In genomic region chr20:48096212-48096875, GRCh38 we compare ENCODE assay signal across 20 cellular contexts.
A peak's percentile ranks its signal among the peaks of the same experiment; 100 is the strongest.
DNase-seq lines count a peak whose midpoint lies in the region; ATAC-seq, FAIRE-seq and TF ChIP-seq lines count a peak whose summit lies in the region.
"Had no signal": no experiment of that assay in that cellular context is flagged by ENCODE, and none has a peak within 500 bp of the region (broad histone marks: within the 10 kb centered on the region; RNA-seq: fewer than 3 reads in every experiment).

No MANE protein-coding gene starts in this region.

- H3K9ac ChIP-seq in astrocyte (ENCODE audit: low read length), result no peak overlapping the region
- no peak overlapping the region for H3K9ac ChIP-seq in neuronal stem cell (ENCODE audit: low read depth, low read length, poor library complexity)
- H3K9ac ChIP-seq: GM23248 had no signal

- no peak overlapping the region for H3K4me2 ChIP-seq in astrocyte (ENCODE audit: low read length)
- no peak overlapping the region for H3K4me2 ChIP-seq in neuronal stem cell (ENCODE audit: insufficient read depth, low read length, poor library complexity, severe bottlenecking)

- H3K27ac Mint-ChIP-seq in astrocyte (ENCODE audit: unreplicated experiment), result no peak overlapping the region
- H3K27ac Mint-ChIP-seq: CD4-positive, alpha-beta T cell had no signal

- H3K18ac ChIP-seq in neuronal stem cell (ENCODE audit: low read length), result peak overlapping the region; percentile 86

- no peaks in the 10 kb centered on the region for H3K79me1 ChIP-seq in neuronal stem cell (ENCODE audit: low read depth, low read length)

- H3K9me3 ChIP-seq in RWPE2 (ENCODE audit: severe bottlenecking) (no peaks in the 10 kb centered on the region), astrocyte (ENCODE audit: insufficient read depth, low read depth, low read length) (no peaks in the 10 kb centered on the region), neuronal stem cell (replicated peaks in 1 of 2; ENCODE audit: control insufficient read depth in 2 of 2, insufficient read depth in 1 of 2, low read depth in 1 of 2, low read length in 2 of 2) (no peaks in the 10 kb centered on the region)
- H3K9me3 ChIP-seq: Caco-2 had no signal

- H3K36me3 ChIP-seq in RWPE2 (ENCODE audit: low read depth), result no peaks in the 10 kb centered on the region
- H3K36me3 ChIP-seq in astrocyte (ENCODE audit: insufficient read depth, low read length), result no peaks in the 10 kb centered on the region
- H3K36me3 ChIP-seq in neuronal stem cell (replicated peaks in 1 of 2; ENCODE audit: control insufficient read depth in 2 of 2, insufficient read depth in 2 of 2, low read length in 2 of 2), result no peaks in the 10 kb centered on the region

- TF ChIP-seq CTCF in RWPE2 (IDR thresholded peaks at IDR 0.05; ENCODE audit: poor library complexity, severe bottlenecking) (no peak), astrocyte (IDR thresholded peaks at IDR 0.05; ENCODE audit: insufficient read depth, low read depth, low read length) (no peak)

- H3K9me3 Mint-ChIP-seq in astrocyte (ENCODE audit: unreplicated experiment), result peaks cover 2% of the 10 kb centered on the region
- H3K9me3 Mint-ChIP-seq: CD4-positive, alpha-beta T cell had no signal

- no peak overlapping the region for H4K91ac ChIP-seq in neuronal stem cell (ENCODE audit: low read depth, low read length, poor library complexity)

- H4K8ac ChIP-seq in neuronal stem cell (ENCODE audit: low read depth, low read length), result no peak overlapping the region

- H2AK5ac ChIP-seq in neuronal stem cell (ENCODE audit: low read depth, low read length), result no peak overlapping the region

- H3K27ac ChIP-seq in RWPE2 (ENCODE audit: poor library complexity, severe bottlenecking), result no peak overlapping the region
- H3K27ac ChIP-seq in astrocyte (ENCODE audit: low read depth, low read length), result no peak overlapping the region
- no peak overlapping the region for H3K27ac ChIP-seq in neuronal stem cell (replicated peaks; ENCODE audit: low read length)
- H3K27ac ChIP-seq: C4-2B, GM23248 had no signal

- H2BK15ac ChIP-seq in neuronal stem cell (ENCODE audit: low read length), result no peak overlapping the region

- H4K20me1 ChIP-seq in astrocyte (ENCODE audit: insufficient read depth, low read length), result no peaks in the 10 kb centered on the region

- H3K79me2 ChIP-seq in astrocyte (ENCODE audit: insufficient read depth, low read length), result no peaks in the 10 kb centered on the region

- ATAC-seq in RWPE2 (ENCODE audit: low read depth) (no peak), HG02763 (IDR thresholded peaks at IDR 0.05; ENCODE audit: unreplicated experiment) (no peak)

- H3K4me1 ChIP-seq in RWPE2 (ENCODE audit: insufficient read depth, poor library complexity, severe bottlenecking) (peaks cover 16% of the 10 kb centered on the region), astrocyte (ENCODE audit: insufficient read depth, low read length) (no peaks in the 10 kb centered on the region), neuronal stem cell (ENCODE audit: control insufficient read depth in 2 of 2, insufficient read depth in 1 of 2, low read depth in 1 of 2, low read length in 2 of 2) (no peaks in the 10 kb centered on the region)

- no peak overlapping the region for H3K4ac ChIP-seq in neuronal stem cell (ENCODE audit: low read length)

- no peaks in the 10 kb centered on the region for H3K36me3 Mint-ChIP-seq in astrocyte (ENCODE audit: low read depth, unreplicated experiment)

- no peak for FAIRE-seq in astrocyte (lab: Jason Lieb, UNC)
- FAIRE-seq: A204.1, D721Med, G401.6, GM12892, GM18507, H54 had no signal

- peaks cover 18% of the 10 kb centered on the region for H3K27me3 Mint-ChIP-seq in astrocyte (ENCODE audit: low read depth, unreplicated experiment)
- H3K27me3 Mint-ChIP-seq: CD4-positive, alpha-beta T cell had no signal

- H3K4me3 ChIP-seq in RWPE2 (ENCODE audit: severe bottlenecking) (no peak overlapping the region), astrocyte (ENCODE audit: insufficient read depth, low read depth, low read length) (no peak overlapping the region), neuronal stem cell (ENCODE audit: low read length in 2 of 2) (no peak overlapping the region)
- H3K4me3 ChIP-seq: GM23248 had no signal

- no peak overlapping the region for H2BK5ac ChIP-seq in neuronal stem cell (ENCODE audit: low read length)

- no peak overlapping the region for H3K14ac ChIP-seq in neuronal stem cell (ENCODE audit: low read length)

- H3K23ac ChIP-seq in neuronal stem cell (ENCODE audit: low read depth, low read length, poor library complexity), result no peak overlapping the region

- H3K4me3 Mint-ChIP-seq in astrocyte (ENCODE audit: unreplicated experiment), result no peak overlapping the region
- H3K4me3 Mint-ChIP-seq: CD4-positive, alpha-beta T cell had no signal

- no peak overlapping the region for H2BK120ac ChIP-seq in neuronal stem cell (ENCODE audit: low read depth, low read length)

- peaks cover 8% of the 10 kb centered on the region for H3K4me1 Mint-ChIP-seq in astrocyte (ENCODE audit: low read depth, unreplicated experiment)

- H2AFZ ChIP-seq in astrocyte (ENCODE audit: low read depth, low read length) (no peak overlapping the region), neuronal stem cell (ENCODE audit: low read length) (no peak overlapping the region)
- H2AFZ ChIP-seq: GM23248 had no signal

- WGBS in neuronal stem cell (ENCODE audit: extremely low coverage in 2 of 2, insufficient read length in 2 of 2, insufficient replicate concordance in 1 of 2), 2 donors, result no CpG with 5 or more reads among the region's 12 CpGs

- H3K27me3 ChIP-seq in RWPE2 (ENCODE audit: insufficient read depth, poor library complexity, severe bottlenecking) (no peaks in the 10 kb centered on the region), astrocyte (ENCODE audit: insufficient read depth, low read length) (no peaks in the 10 kb centered on the region), neuronal stem cell (ENCODE audit: control insufficient read depth in 3 of 3, insufficient read depth in 3 of 3, low read depth in 1 of 3, low read length in 3 of 3) (peaks cover 0 to 13% (median 0%) of the 10 kb centered on the region in 3 experiments)

- DNase-seq in RWPE2 (ENCODE audit: low spot score) (peak; percentile 66), astrocyte (ENCODE audit: low read depth) (peak; percentile 25), neuronal stem cell (ENCODE audit: low spot score) (no peak), UCSD-AML1 (lab: John Stamatoyannopoulos, UW; ENCODE audit: unreplicated experiment) (no peak)
- DNase-seq in activated CD4-positive, alpha-beta T cell treated with anti-CD3 and anti-CD28 coated beads for 48 hours, result no peak
- DNase-seq: ACHN; AML-193; CD4-positive, alpha-beta T cell; GM23248; HCEC 1CT; IMR-90 had no signal

- H2BK12ac ChIP-seq in neuronal stem cell (ENCODE audit: low read length), result no peak overlapping the region

Comparison
In these comparisons a context has a peak if more than half of its experiments do, and no peak if none do; other contexts are left out.
1. DNase-seq: peak in RWPE2 (single experiment) and astrocyte (single experiment); none in neuronal stem cell (single experiment), activated CD4-positive, alpha-beta T cell treated with anti-CD3 and anti-CD28 coated beads for 48 hours (single experiment) and UCSD-AML1 (single experiment).